ENCODE assay signal across 9 cellular contexts in the genomic region with DNA sequence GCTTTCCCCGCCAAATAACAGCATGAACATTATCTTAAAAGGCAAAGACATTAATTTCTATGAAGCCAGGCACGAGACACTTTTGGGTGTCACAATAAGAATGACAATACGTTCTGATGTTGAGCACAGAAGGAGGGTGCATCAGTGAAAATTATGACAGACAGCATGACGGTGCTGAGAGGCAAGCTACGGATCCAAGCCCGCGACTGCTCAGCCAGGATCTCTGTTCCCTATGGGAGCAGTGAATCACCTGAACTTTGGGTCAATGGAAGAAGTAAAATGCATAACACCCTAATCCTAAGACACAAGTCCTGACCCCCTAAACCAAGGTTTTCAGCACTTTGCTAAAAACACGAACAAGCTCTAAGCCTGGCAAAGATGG. TPM values are rescaled to one million over a fixed set of nuclear protein-coding genes. Genes with fewer than 3 reads are reported as not detected.
DNase-seq lines count a peak whose midpoint lies in the region; ATAC-seq, FAIRE-seq and TF ChIP-seq lines count a peak whose summit lies in the region.
"Had no signal": no experiment of that assay in that cellular context is flagged by ENCODE, and none has a peak within 500 bp of the region (broad histone marks: within the 10 kb centered on the region; RNA-seq: fewer than 3 reads in every experiment).

No MANE protein-coding gene starts in this region.

- H3K4me3 ChIP-seq in adrenal gland: peak overlapping the region in 2 of 4 donors; percentile 32 to 71
- peak overlapping the region; percentile 87 to 89 for H3K4me3 ChIP-seq in left lung
- H3K4me3 ChIP-seq in thyroid gland (replicated peaks in 1 of 3): peak overlapping the region in 2 of 3 donors; percentile 15 to 59

- no peaks in the 10 kb centered on the region for H3K36me3 ChIP-seq in adrenal gland (replicated peaks in 1 of 2)
- peaks cover 0 to 11% of the 10 kb centered on the region in 2 donors for H3K36me3 ChIP-seq in left lung
- no peaks in the 10 kb centered on the region for H3K36me3 ChIP-seq in thyroid gland

- DNase-seq in activated T-cell treated with anti-CD3 and anti-CD28 coated beads, Interleukin-2, amount 50 U/mL, for 4 hours: no peak
- DNase-seq in activated T-cell treated with anti-CD3 and anti-CD28 coated beads, Interleukin-2, amount 50 U/mL, for 48 hours: no peak
- DNase-seq in adrenal gland (peak in 1 of 7 donors; percentile 22), left lung (no peak), thyroid gland (no peak), GM12891 (ENCODE audit: insufficient read length, low spot score) (no peak), DMS153 treated with DMSO at 0.1 percent for 48 hours (lab: John Stamatoyannopoulos, UW; ENCODE audit: unreplicated experiment) (no peak)
- DNase-seq: NCI-H1092 treated with DMSO at 0.1 percent for 48 hours had no signal

- H3K4me3 Mint-ChIP-seq in activated T-cell treated with anti-CD3 and anti-CD28 coated beads, Interleukin-2, amount 50 U/mL, for 4 hours: peak overlapping the region; percentile 98

- H3K27me3 Mint-ChIP-seq in activated T-cell treated with anti-CD3 and anti-CD28 coated beads, Interleukin-2, amount 50 U/mL, for 4 hours (ENCODE audit: low read depth): no peaks in the 10 kb centered on the region

- FAIRE-seq in GM12891 (lab: Jason Lieb, UNC): no peak

- H3K9me3 Mint-ChIP-seq in activated T-cell treated with anti-CD3 and anti-CD28 coated beads, Interleukin-2, amount 50 U/mL, for 4 hours: no peaks in the 10 kb centered on the region

- H3K27ac ChIP-seq in adrenal gland (peak overlapping the region; percentile 69 to 98 (median 95)), left lung (peak overlapping the region; percentile 91 to 96), thyroid gland (peak overlapping the region; percentile 69 to 88 (median 83))

- no peaks in the 10 kb centered on the region for H3K27me3 ChIP-seq in adrenal gland
- no peaks in the 10 kb centered on the region for H3K27me3 ChIP-seq in left lung
- no peaks in the 10 kb centered on the region for H3K27me3 ChIP-seq in thyroid gland

- no peaks in the 10 kb centered on the region for H3K9me3 ChIP-seq in adrenal gland (replicated peaks in 1 of 3)
- H3K9me3 ChIP-seq in left lung: no peaks in the 10 kb centered on the region
- no peaks in the 10 kb centered on the region for H3K9me3 ChIP-seq in thyroid gland

- 61 to 73% (median 68%) methylated on average over 7 to 8 of the region's 8 CpGs for WGBS in adrenal gland, 4 donors
- WGBS in thyroid gland, 2 donors: 68 to 78% methylated on average over 8 of the region's 8 CpGs

- H3K4me1 ChIP-seq in adrenal gland (replicated peaks in 1 of 2) (peaks cover 7 to 26% of the 10 kb centered on the region in 2 donors), left lung (peaks cover 10 to 63% of the 10 kb centered on the region in 2 donors), thyroid gland (peaks cover 10 to 26% of the 10 kb centered on the region in 2 donors)

- no peak for ATAC-seq in activated T-cell treated with anti-CD3 and anti-CD28 coated beads, Interleukin-2, amount 50 U/mL, for 4 hours
- no peak for ATAC-seq in left lung
- no peak for ATAC-seq in GM21526 (IDR thresholded peaks at IDR 0.05; ENCODE audit: low FRiP score, unreplicated experiment)

- H3K36me3 Mint-ChIP-seq in activated T-cell treated with anti-CD3 and anti-CD28 coated beads, Interleukin-2, amount 50 U/mL, for 4 hours (ENCODE audit: insufficient read depth): peaks cover 39% of the 10 kb centered on the region

- peaks cover 50% of the 10 kb centered on the region for H3K4me1 Mint-ChIP-seq in activated T-cell treated with anti-CD3 and anti-CD28 coated beads, Interleukin-2, amount 50 U/mL, for 4 hours (ENCODE audit: low read depth)

- intact Hi-C loops in adrenal gland (cut with DNase I) (loop anchor here in 1 of 2 donors (10.0 kb wide), 1 partner anchor 70 kb away; a partner anchor contains a TSS), left lung (cut with DNase I) (no loop called here), thyroid gland (cut with DNase I) (loop anchor here (5.0 to 10.0 kb wide), 2 partner anchors 60 to 88 kb away; no protein-coding TSS in a partner anchor)

- TF ChIP-seq CTCF in adrenal gland (IDR thresholded peaks at IDR 0.05) (no peak), left lung (IDR thresholded peaks at IDR 0.05) (no peak), thyroid gland (IDR thresholded peaks at IDR 0.05) (no peak)

- TF ChIP-seq POLR2A in adrenal gland (IDR thresholded peaks at IDR 0.05) (no peak), thyroid gland (IDR thresholded peaks at IDR 0.05) (no peak), GM12891 (IDR thresholded peaks at IDR 0.05; ENCODE audit: low read depth, low read length) (no peak)

TF ChIP-seq in GM12891, 5 proteins besides CTCF, POLR2A, EP300 and RAD21:
- TF ChIP-seq PAX5 (IDR thresholded peaks at IDR 0.05; ENCODE audit: insufficient read depth, low read length, severe bottlenecking): no peak
- no peak for TF ChIP-seq POLR2AphosphoS5 (IDR thresholded peaks at IDR 0.05; ENCODE audit: low read depth, low read length)
- no peak; the same call in 1 of the 2 replicates for TF ChIP-seq TAF1 (IDR thresholded peaks at IDR 0.05; ENCODE audit: low read depth, low read length)
- TF ChIP-seq POU2F2 (IDR thresholded peaks at IDR 0.05; ENCODE audit: low read depth, low read length): no peak
- no peak for TF ChIP-seq SPI1 (IDR thresholded peaks at IDR 0.05; ENCODE audit: low read depth, low read length)

RNA-seq across cellular contexts. Expression of a gene that starts 1.4 kb away (rescaled TPM):
- total RNA-seq in activated T-cell treated with anti-CD3 and anti-CD28 coated beads, Interleukin-2, amount 50 U/mL, for 4 hours: 10 to 100 TPM in 2 of 3 donors, 1 to 10 TPM in 1; 9.2 to 11.7 (median 10.1) TPM
- total RNA-seq in adrenal gland (10 to 100 TPM in 7 of 8 donors, 1 to 10 TPM in 1; 6.1 to 18.7 (median 13.0) TPM), left lung (10 to 100 TPM in 1 of 2 donors, 1 to 10 TPM in 1; 8.4 to 12.1 TPM), thyroid gland (10 to 100 TPM; 13.3 to 41.8 (median 29.6) TPM)
- 10 to 100 TPM in 2 of 3 donors, 1 to 10 TPM in 1; 7.4 to 12.7 (median 10.5) TPM for polyA plus RNA-seq in adrenal gland
- polyA plus RNA-seq in GM12891 (2012; ENCODE audit: low read depth, missing spikeins): 3.7 TPM

RNA-seq across cellular contexts. Expression of a gene that starts 51.7 kb away (rescaled TPM):
- total RNA-seq in activated T-cell treated with anti-CD3 and anti-CD28 coated beads, Interleukin-2, amount 50 U/mL, for 4 hours: not detected
- under 1 TPM in 1 of 8 donors, not detected in 7; 0.14 TPM for total RNA-seq in adrenal gland
- under 1 TPM in 1 of 3 donors, not detected in 2; 0.07 TPM for polyA plus RNA-seq in adrenal gland
- total RNA-seq in left lung: not detected
- not detected for total RNA-seq in thyroid gland
- not detected for polyA plus RNA-seq in GM12891 (2012; ENCODE audit: low read depth, missing spikeins)
